ENCODE assay signal across 23 cellular contexts in the genomic region with DNA sequence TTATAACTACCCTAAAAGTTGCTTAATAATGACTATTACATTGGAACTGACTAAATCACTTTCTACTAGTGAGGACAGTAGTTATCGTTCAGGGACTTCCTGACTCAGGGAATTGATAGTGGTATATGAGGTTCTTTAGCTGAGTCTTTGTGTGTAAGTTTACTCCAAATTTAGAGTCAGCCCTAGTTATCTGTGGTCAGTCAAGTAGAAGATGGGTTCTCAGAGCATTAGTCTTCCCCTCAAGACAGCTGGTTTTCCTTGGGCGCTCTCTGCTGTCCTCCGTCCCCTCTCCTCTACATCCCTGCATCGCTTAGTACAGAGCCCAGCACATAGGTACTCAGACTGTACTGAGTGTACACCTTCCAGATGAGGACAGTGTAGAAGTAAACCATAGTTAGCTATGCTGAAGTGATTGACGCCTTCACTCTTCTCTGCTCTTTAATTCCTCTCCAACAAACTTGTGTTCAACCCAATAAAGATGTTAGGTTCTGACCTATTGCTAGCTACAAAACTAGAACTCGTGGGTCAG.
"Had no signal": no experiment of that assay in that cellular context is flagged by ENCODE, and none has a peak within 500 bp of the region (broad histone marks: within the 10 kb centered on the region; RNA-seq: fewer than 3 reads in every experiment).

No MANE protein-coding gene starts in this region.

- DNase-seq: activated CD4-positive, alpha-beta memory T cell treated with anti-CD3 and anti-CD28 coated beads, Interleukin-2, amount 10 ng/mL, durations not matched to agents 7 days and 5 days; activated CD4-positive, alpha-beta T cell treated with anti-CD3 and anti-CD28 coated beads, Interleukin-2, amount 10 ng/mL, durations not matched to agents 24 days and 14 days; activated CD4-positive, CD25-positive, alpha-beta regulatory T cell; activated CD8-positive, alpha-beta memory T cell treated with anti-CD3 and anti-CD28 coated beads, Interleukin-2, amount 10 ng/mL, durations not matched to agents 7 days and 5 days; activated gamma-delta T cell; activated naive CD4-positive, alpha-beta T cell treated with anti-CD3 and anti-CD28 coated beads, Interleukin-2, amount 50 U/mL, for 16 hours; activated T-cell treated with anti-CD3 and anti-CD28 coated beads for 4 hours; anterior cingulate cortex; body of pancreas; effector CD4-positive, alpha-beta T cell; immature natural killer cell; left lung; mammary epithelial cell; stimulated activated CD4-positive, alpha-beta T cell treated with anti-CD3 and anti-CD28 coated beads, Interleukin-1b, Interleukin-23, amount 100 ng/mL, for 48 hours; T1000; thyroid gland; upper lobe of right lung had no signal

- H3K27me3 Mint-ChIP-seq: dendritic cell treated with granulocyte-macrophage colony-stimulating factor and Interleukin-4, amounts not matched to agents 40 ng/mL and 50 ng/mL, for 4 days had no signal

- H3K27ac Mint-ChIP-seq: activated CD4-positive, alpha-beta memory T cell treated with anti-CD3 and anti-CD28 coated beads, Interleukin-2, amount 10 ng/mL, durations not matched to agents 7 days and 5 days; activated CD4-positive, alpha-beta T cell treated with anti-CD3 and anti-CD28 coated beads, Interleukin-2, amount 10 ng/mL, durations not matched to agents 24 days and 14 days; activated CD8-positive, alpha-beta memory T cell treated with anti-CD3 and anti-CD28 coated beads, Interleukin-2, amount 10 ng/mL, durations not matched to agents 7 days and 5 days; activated T-helper 1 cell treated with anti-CD3 and anti-CD28 coated beads, Interleukin-12 subunit alpha, Interleukin-12 subunit beta, Interleukin-2, Interleukin-4 antibody, amounts not matched to agents 30 ng/mL and 10 ng/mL and 1 ng/mL, durations not matched to agents 14 hours and 24 hours and 36 hours; dendritic cell treated with granulocyte-macrophage colony-stimulating factor and Interleukin-4, amounts not matched to agents 40 ng/mL and 50 ng/mL, for 4 days; immature natural killer cell; mesothelial cell of epicardium; nephron; stimulated activated naive CD8-positive, alpha-beta T cell treated with anti-CD3 and anti-CD28 coated beads, Interleukin-15, Interleukin-2, amounts not matched to agents 100 ng/mL and 50 ng/mL, for 24 hours had no signal

- H3K27ac ChIP-seq: body of pancreas, left lung, skin epidermis, thyroid gland, upper lobe of right lung had no signal

- H3K4me3 ChIP-seq: body of pancreas, left lung, skin epidermis, thyroid gland, upper lobe of right lung had no signal

- H3K4me1 Mint-ChIP-seq: activated CD4-positive, alpha-beta memory T cell treated with anti-CD3 and anti-CD28 coated beads, Interleukin-2, amount 10 ng/mL, durations not matched to agents 7 days and 5 days; activated CD4-positive, alpha-beta T cell treated with anti-CD3 and anti-CD28 coated beads, Interleukin-2, amount 10 ng/mL, durations not matched to agents 24 days and 14 days had no signal

- H3K9me3 Mint-ChIP-seq: activated CD4-positive, alpha-beta memory T cell treated with anti-CD3 and anti-CD28 coated beads, Interleukin-2, amount 10 ng/mL, durations not matched to agents 7 days and 5 days; activated CD4-positive, alpha-beta T cell treated with anti-CD3 and anti-CD28 coated beads, Interleukin-2, amount 10 ng/mL, durations not matched to agents 24 days and 14 days; activated T-helper 1 cell treated with anti-CD3 and anti-CD28 coated beads, Interleukin-12 subunit alpha, Interleukin-12 subunit beta, Interleukin-2, Interleukin-4 antibody, amounts not matched to agents 30 ng/mL and 10 ng/mL and 1 ng/mL, durations not matched to agents 14 hours and 24 hours and 36 hours; dendritic cell treated with granulocyte-macrophage colony-stimulating factor and Interleukin-4, amounts not matched to agents 40 ng/mL and 50 ng/mL, for 4 days; immature natural killer cell; mesothelial cell of epicardium; nephron; stimulated activated naive CD8-positive, alpha-beta T cell treated with anti-CD3 and anti-CD28 coated beads, Interleukin-15, Interleukin-2, amounts not matched to agents 100 ng/mL and 50 ng/mL, for 24 hours had no signal

- ATAC-seq: activated CD8-positive, alpha-beta memory T cell treated with anti-CD3 and anti-CD28 coated beads, Interleukin-2, amount 10 ng/mL, durations not matched to agents 7 days and 5 days; body of pancreas; left lung; upper lobe of right lung had no signal

- H3K36me3 Mint-ChIP-seq: activated CD8-positive, alpha-beta memory T cell treated with anti-CD3 and anti-CD28 coated beads, Interleukin-2, amount 10 ng/mL, durations not matched to agents 7 days and 5 days; mesothelial cell of epicardium had no signal

- H3K27me3 ChIP-seq: body of pancreas, left lung, thyroid gland, upper lobe of right lung had no signal

- H3K9me3 ChIP-seq: body of pancreas, left lung, thyroid gland, upper lobe of right lung had no signal

- H3K36me3 ChIP-seq: left lung, thyroid gland, upper lobe of right lung had no signal

- H3K4me3 Mint-ChIP-seq: activated CD4-positive, alpha-beta memory T cell treated with anti-CD3 and anti-CD28 coated beads, Interleukin-2, amount 10 ng/mL, durations not matched to agents 7 days and 5 days; activated CD4-positive, alpha-beta T cell treated with anti-CD3 and anti-CD28 coated beads, Interleukin-2, amount 10 ng/mL, durations not matched to agents 24 days and 14 days; activated CD8-positive, alpha-beta memory T cell treated with anti-CD3 and anti-CD28 coated beads, Interleukin-2, amount 10 ng/mL, durations not matched to agents 7 days and 5 days; activated T-helper 1 cell treated with anti-CD3 and anti-CD28 coated beads, Interleukin-12 subunit alpha, Interleukin-12 subunit beta, Interleukin-2, Interleukin-4 antibody, amounts not matched to agents 30 ng/mL and 10 ng/mL and 1 ng/mL, durations not matched to agents 14 hours and 24 hours and 36 hours; dendritic cell treated with granulocyte-macrophage colony-stimulating factor and Interleukin-4, amounts not matched to agents 40 ng/mL and 50 ng/mL, for 4 days; immature natural killer cell; mesothelial cell of epicardium; nephron; stimulated activated naive CD8-positive, alpha-beta T cell treated with anti-CD3 and anti-CD28 coated beads, Interleukin-15, Interleukin-2, amounts not matched to agents 100 ng/mL and 50 ng/mL, for 24 hours had no signal
